ENCODE assay signal across 14 cellular contexts in the genomic region with DNA sequence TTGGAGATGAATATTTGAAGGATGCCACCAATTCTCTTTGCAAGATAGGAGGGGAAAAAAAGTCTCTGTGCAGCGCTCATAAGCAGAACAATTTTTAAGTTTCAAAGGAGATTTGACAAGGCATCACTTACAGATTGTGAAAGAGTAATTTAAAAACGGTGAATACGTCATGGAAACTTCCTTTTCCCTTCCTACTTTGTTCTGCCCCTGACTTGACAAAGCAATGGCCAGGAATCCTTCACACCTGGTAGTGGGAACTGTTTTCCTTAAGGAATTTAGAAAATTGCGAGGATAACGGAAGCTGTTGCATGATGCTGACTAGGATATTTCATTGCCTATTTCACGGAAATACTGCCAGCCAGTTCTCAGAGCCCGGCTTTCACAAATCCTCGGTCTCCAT.
"Had no signal": no experiment of that assay in that cellular context is flagged by ENCODE, and none has a peak within 500 bp of the region (broad histone marks: within the 10 kb centered on the region; RNA-seq: fewer than 3 reads in every experiment).

No MANE protein-coding gene starts in this region.

- H3K9ac ChIP-seq: neural progenitor cell had no signal

- H3K27me3 Mint-ChIP-seq: activated B cell treated with CpG ODN at 0.5 μM for 24 hours had no signal

- H3K4me1 ChIP-seq: gastroesophageal sphincter, heart right ventricle, neural progenitor cell, sigmoid colon had no signal

- ATAC-seq: activated CD8-positive, alpha-beta T cell treated with anti-CD3 and anti-CD28 coated beads, Interleukin-2, amount 10 ng/mL, durations not matched to agents 7 days and 5 days had no signal

- H3K9me3 Mint-ChIP-seq: activated B cell treated with CpG ODN at 0.5 μM for 24 hours; activated naive CD4-positive, alpha-beta T cell treated with anti-CD3 and anti-CD28 coated beads for 36 hours had no signal

- DNase-seq: activated B cell treated with CpG ODN at 0.5 μM for 24 hours; activated CD4-positive, alpha-beta T cell treated with anti-CD3 and anti-CD28 coated beads for 48 hours; activated CD8-positive, alpha-beta T cell treated with anti-CD3 and anti-CD28 coated beads, Interleukin-2, amount 10 ng/mL, durations not matched to agents 7 days and 5 days; erythroblast; heart right ventricle; left cardiac atrium; midbrain; ovary; sigmoid colon; stimulated activated CD4-positive, alpha-beta T cell treated with anti-CD3 and anti-CD28 coated beads, Interleukin-1b, Interleukin-23, amount 100 ng/mL, for 48 hours had no signal

- H3K36me3 Mint-ChIP-seq: neural progenitor cell had no signal

- H2AFZ ChIP-seq: neural progenitor cell had no signal

- H3K4me3 Mint-ChIP-seq: activated B cell treated with CpG ODN at 0.5 μM for 24 hours; activated CD8-positive, alpha-beta T cell treated with anti-CD3 and anti-CD28 coated beads, Interleukin-2, amount 10 ng/mL, durations not matched to agents 7 days and 5 days; activated naive CD4-positive, alpha-beta T cell treated with anti-CD3 and anti-CD28 coated beads for 36 hours; neural progenitor cell had no signal

- H3K9me3 ChIP-seq: gastroesophageal sphincter, heart right ventricle, ovary, sigmoid colon had no signal

- H3K27ac Mint-ChIP-seq: activated B cell treated with CpG ODN at 0.5 μM for 24 hours; activated CD8-positive, alpha-beta T cell treated with anti-CD3 and anti-CD28 coated beads, Interleukin-2, amount 10 ng/mL, durations not matched to agents 7 days and 5 days; activated naive CD4-positive, alpha-beta T cell treated with anti-CD3 and anti-CD28 coated beads for 36 hours; neural progenitor cell had no signal

- H3K36me3 ChIP-seq: gastroesophageal sphincter, heart right ventricle, neural progenitor cell, ovary, sigmoid colon had no signal

- H3K4me2 ChIP-seq: neural progenitor cell had no signal

- H3K27ac ChIP-seq: gastroesophageal sphincter, heart right ventricle, neural progenitor cell, ovary, sigmoid colon had no signal

- H3K27me3 ChIP-seq: gastroesophageal sphincter, heart right ventricle, neural progenitor cell, ovary, sigmoid colon had no signal

- H3K4me1 Mint-ChIP-seq: neural progenitor cell had no signal

- H3K4me3 ChIP-seq: gastroesophageal sphincter, heart right ventricle, lung, neural progenitor cell, ovary, sigmoid colon had no signal
